8 cellular contexts compared by ENCODE assay signal in genomic region chr14:91303091-91303923, GRCh38.
A peak's percentile ranks its signal among the peaks of the same experiment; 100 is the strongest.
DNase-seq lines count a peak whose midpoint lies in the region; ATAC-seq and TF ChIP-seq lines count a peak whose summit lies in the region.

No MANE protein-coding gene starts in this region.

- no peaks in the 10 kb centered on the region for H3K27me3 Mint-ChIP-seq in T-helper 2 cell treated with Interferon-gamma antibody and Interleukin-4, amounts not matched to agents 5 μg/mL and 100 μg/mL, for 36 hours (ENCODE audit: low read depth)
- H3K27me3 Mint-ChIP-seq in effector memory CD8-positive, alpha-beta T cell = no peaks in the 10 kb centered on the region

- no peak for TF ChIP-seq CTCF in GM10266 (IDR thresholded peaks at IDR 0.05; ENCODE audit: control insufficient read depth, insufficient read depth, low read depth, missing control alignments)

- H3K4me3 Mint-ChIP-seq in T-helper 2 cell treated with Interferon-gamma antibody and Interleukin-4, amounts not matched to agents 5 μg/mL and 100 μg/mL, for 36 hours = no peak overlapping the region
- no peak overlapping the region for H3K4me3 Mint-ChIP-seq in effector memory CD8-positive, alpha-beta T cell

- DNase-seq in GM10266 (ENCODE audit: extremely low spot score) (peak; percentile 89), SKM-1 (lab: John Stamatoyannopoulos, UW; ENCODE audit: unreplicated experiment) (no peak), putamen (ENCODE audit: low spot score) (no peak), NCI-H2029 treated with DMSO at 0.1 percent for 48 hours (lab: John Stamatoyannopoulos, UW) (no peak)
- DNase-seq in T-helper 2 cell treated with Interferon-gamma antibody and Interleukin-4, amounts not matched to agents 5 μg/mL and 100 μg/mL, for 36 hours (ENCODE audit: low spot score) = peak; percentile 56
- DNase-seq in effector memory CD8-positive, alpha-beta T cell = peak in 1 of 3 experiments; percentile 15
- peak; percentile 53 for DNase-seq in stimulated activated CD4-positive, alpha-beta T cell treated with anti-CD3 and anti-CD28 coated beads, Interleukin-12 subunit alpha, Interleukin-12 subunit beta, amount 100 ng/mL, for 4 hours

- peaks cover 25% of the 10 kb centered on the region for H3K4me1 Mint-ChIP-seq in T-helper 2 cell treated with Interferon-gamma antibody and Interleukin-4, amounts not matched to agents 5 μg/mL and 100 μg/mL, for 36 hours (ENCODE audit: low read depth)
- peaks cover 17 to 34% of the 10 kb centered on the region in 2 donors for H3K4me1 Mint-ChIP-seq in effector memory CD8-positive, alpha-beta T cell (ENCODE audit: low read depth in 2 of 2)

- H3K27ac Mint-ChIP-seq in T-helper 2 cell treated with Interferon-gamma antibody and Interleukin-4, amounts not matched to agents 5 μg/mL and 100 μg/mL, for 36 hours = peak overlapping the region; percentile 80
- H3K27ac Mint-ChIP-seq in effector memory CD8-positive, alpha-beta T cell = peak overlapping the region; percentile 70 to 92

- no peaks in the 10 kb centered on the region for H3K9me3 Mint-ChIP-seq in T-helper 2 cell treated with Interferon-gamma antibody and Interleukin-4, amounts not matched to agents 5 μg/mL and 100 μg/mL, for 36 hours
- H3K9me3 Mint-ChIP-seq in effector memory CD8-positive, alpha-beta T cell = no peaks in the 10 kb centered on the region

- H3K36me3 Mint-ChIP-seq in T-helper 2 cell treated with Interferon-gamma antibody and Interleukin-4, amounts not matched to agents 5 μg/mL and 100 μg/mL, for 36 hours (ENCODE audit: low read depth) = peaks cover 81% of the 10 kb centered on the region
- H3K36me3 Mint-ChIP-seq in effector memory CD8-positive, alpha-beta T cell (ENCODE audit: insufficient read depth) = peaks cover 100% of the 10 kb centered on the region

- peak; percentile 57 for ATAC-seq in HG02973 (IDR thresholded peaks at IDR 0.05; ENCODE audit: unreplicated experiment)
- peak; percentile 77 for ATAC-seq in effector memory CD8-positive, alpha-beta T cell (replicated peaks)

Comparison
In these comparisons a context has a peak if more than half of its experiments do, and no peak if none do; other contexts are left out.
1. DNase-seq: peak in GM10266 (single experiment), T-helper 2 cell treated with Interferon-gamma antibody and Interleukin-4, amounts not matched to agents 5 μg/mL and 100 μg/mL, for 36 hours (single experiment) and stimulated activated CD4-positive, alpha-beta T cell treated with anti-CD3 and anti-CD28 coated beads, Interleukin-12 subunit alpha, Interleukin-12 subunit beta, amount 100 ng/mL, for 4 hours (single experiment); none in SKM-1 (single experiment), putamen (single experiment) and NCI-H2029 treated with DMSO at 0.1 percent for 48 hours (single experiment).